ENCODE assay signal across 9 cellular contexts in genomic region chr2:19933351-19933981, GRCh38. TPM values are rescaled to one million over a fixed set of nuclear protein-coding genes. Genes with fewer than 3 reads are reported as not detected.
A peak's percentile ranks its signal among the peaks of the same experiment; 100 is the strongest.
DNase-seq lines count a peak whose midpoint lies in the region; ATAC-seq and TF ChIP-seq lines count a peak whose summit lies in the region.
"Had no signal": no experiment of that assay in that cellular context is flagged by ENCODE, and none has a peak within 500 bp of the region (broad histone marks: within the 10 kb centered on the region; RNA-seq: fewer than 3 reads in every experiment).

No MANE protein-coding gene starts in this region.

- no peak for TF ChIP-seq CTCF in omental fat pad (IDR thresholded peaks at IDR 0.05)

- DNase-seq in NCI-H2196 treated with DMSO at 0.1 percent for 48 hours (lab: John Stamatoyannopoulos, UW; ENCODE audit: unreplicated experiment) (peak; percentile 3), NCI-H2196 (lab: John Stamatoyannopoulos, UW; ENCODE audit: unreplicated experiment) (no peak), dermis blood vessel endothelial cell (peak; percentile 92), stromal cell of bone marrow (ENCODE audit: low read depth) (peak; percentile 36), Kasumi-1 (lab: John Stamatoyannopoulos, UW) (no peak), ecto neural progenitor cell (ENCODE audit: low spot score) (no peak), omental fat pad (ENCODE audit: low spot score) (no peak)
- DNase-seq: 8988T had no signal

- ATAC-seq in HG03521 (IDR thresholded peaks at IDR 0.05; ENCODE audit: unreplicated experiment) (peak; percentile 87), omental fat pad (ENCODE audit: low FRiP score) (no peak)

RNA-seq across cellular contexts. Expression of gene TTC32, which starts 31.7 kb away (rescaled TPM):
- total RNA-seq in dermis blood vessel endothelial cell, result 8.1 and 9.4 TPM in 2 replicates
- 10 to 100 TPM in 1 of 4 donors, 1 to 10 TPM in 3; 6.0 to 18.1 (median 7.5) TPM for total RNA-seq in omental fat pad

RNA-seq across cellular contexts. Expression of gene WDR35, which starts 56.4 kb away (rescaled TPM):
- 8.7 and 10.5 TPM in 2 replicates for total RNA-seq in dermis blood vessel endothelial cell
- total RNA-seq in omental fat pad, result 10 to 100 TPM in 1 of 4 donors, 1 to 10 TPM in 3; 6.8 to 10.6 (median 8.1) TPM

Comparison
In these comparisons a context has a peak if more than half of its experiments do, and no peak if none do; other contexts are left out.
1. DNase-seq: peak in NCI-H2196 treated with DMSO at 0.1 percent for 48 hours (single experiment), dermis blood vessel endothelial cell (single experiment) and stromal cell of bone marrow (single experiment); none in NCI-H2196 (single experiment), Kasumi-1 (0 of 2), ecto neural progenitor cell (single experiment) and omental fat pad (single experiment).